ENCODE assay signal across 13 cellular contexts in the genomic region with DNA sequence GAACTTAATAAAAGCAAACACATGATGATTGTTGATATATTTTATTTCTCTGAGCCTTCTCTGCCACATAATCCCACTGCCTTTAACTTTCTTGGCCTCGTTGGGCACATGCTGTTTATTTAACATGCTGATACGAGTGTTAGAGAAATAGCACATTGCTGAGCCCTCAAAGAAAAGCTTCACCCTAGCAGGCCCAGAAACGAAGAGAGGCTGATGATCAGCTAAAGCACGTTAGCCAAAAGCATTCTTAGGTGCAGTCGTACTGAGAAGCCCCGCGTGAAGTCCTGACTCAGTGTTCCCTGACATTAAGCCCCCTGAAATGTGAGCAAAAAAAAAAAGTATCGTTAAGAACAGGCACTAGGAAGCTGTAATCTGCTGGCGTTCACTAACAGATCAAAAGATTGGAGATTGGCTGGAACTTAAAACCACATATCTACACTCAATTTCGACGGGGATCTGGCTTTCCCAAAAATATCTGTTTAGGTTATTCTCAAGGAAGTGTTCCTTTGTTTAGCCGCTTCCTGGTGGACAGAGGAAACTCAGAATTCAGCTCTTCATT.
DNase-seq lines count a peak whose midpoint lies in the region; ATAC-seq and TF ChIP-seq lines count a peak whose summit lies in the region.
"Had no signal": no experiment of that assay in that cellular context is flagged by ENCODE, and none has a peak within 500 bp of the region (broad histone marks: within the 10 kb centered on the region; RNA-seq: fewer than 3 reads in every experiment).

No MANE protein-coding gene starts in this region.

- H3K36me3 ChIP-seq in cardiac muscle cell (peaks cover 3% of the 10 kb centered on the region), SU-DHL-6 (ENCODE audit: low read length) (0 out of 2 replicates have a peak, but pooled peaks cover under 1% of the 10 kb centered on the region), hepatocyte (replicated peaks; ENCODE audit: insufficient read depth, low read depth) (no peaks in the 10 kb centered on the region), stomach smooth muscle (ENCODE audit: control insufficient read depth in 2 of 2, insufficient read depth in 2 of 2, low read length in 2 of 2) (peaks cover 0 to 3% of the 10 kb centered on the region in 2 donors), colonic mucosa (no peaks in the 10 kb centered on the region)

- peak overlapping the region; percentile 24 for H3K9ac ChIP-seq in SU-DHL-6 (ENCODE audit: low read length)
- H3K9ac ChIP-seq in stomach smooth muscle (ENCODE audit: low read length in 2 of 2) = no peak overlapping the region
- H3K9ac ChIP-seq in colonic mucosa (ENCODE audit: low read depth in 2 of 2, low read length in 2 of 2) = no peak overlapping the region

- H3K27ac ChIP-seq in cardiac muscle cell = peak overlapping the region; percentile 74
- H3K27ac ChIP-seq in SU-DHL-6 (ENCODE audit: low read depth, low read length) = peak overlapping the region; percentile 52
- H3K27ac ChIP-seq in hepatocyte = peak overlapping the region; percentile 64
- peak overlapping the region; percentile 24 for H3K27ac ChIP-seq in stomach smooth muscle (ENCODE audit: low read length)
- H3K27ac ChIP-seq in colonic mucosa = no peak overlapping the region

- H3K4me1 ChIP-seq in cardiac muscle cell (ENCODE audit: low read depth) = peaks cover 37% of the 10 kb centered on the region
- peaks cover 9% of the 10 kb centered on the region for H3K4me1 ChIP-seq in hepatocyte (ENCODE audit: insufficient read depth)
- H3K4me1 ChIP-seq in stomach smooth muscle (ENCODE audit: control insufficient read depth, insufficient read depth, low read length) = peaks cover 13% of the 10 kb centered on the region
- H3K4me1 ChIP-seq in colonic mucosa = no peaks in the 10 kb centered on the region

- H3K27me3 ChIP-seq in cardiac muscle cell (no peaks in the 10 kb centered on the region), SU-DHL-6 (ENCODE audit: low read length) (no peaks in the 10 kb centered on the region), hepatocyte (no peaks in the 10 kb centered on the region), stomach smooth muscle (ENCODE audit: control insufficient read depth in 1 of 2, insufficient read depth in 2 of 2, low read length in 2 of 2) (no peaks in the 10 kb centered on the region), colonic mucosa (no peaks in the 10 kb centered on the region)
- H3K27me3 ChIP-seq: dorsolateral prefrontal cortex had no signal

- H3F3A ChIP-seq in SU-DHL-6 (ENCODE audit: insufficient read depth) = no peaks in the 10 kb centered on the region

- no peak for TF ChIP-seq CTCF in cardiac muscle cell (IDR thresholded peaks at IDR 0.05; ENCODE audit: low read depth, low read length)
- TF ChIP-seq CTCF in SU-DHL-6 (IDR thresholded peaks at IDR 0.05; ENCODE audit: insufficient read depth, low read length, poor library complexity, severe bottlenecking) = no peak
- TF ChIP-seq CTCF in hepatocyte (IDR thresholded peaks at IDR 0.05; ENCODE audit: poor library complexity) = no peak
- no peak for TF ChIP-seq CTCF in colonic mucosa (IDR thresholded peaks at IDR 0.05)

- H3K9me2 ChIP-seq in SU-DHL-6 (replicated peaks; ENCODE audit: insufficient read depth, low read length) = no peaks in the 10 kb centered on the region
- no peaks in the 10 kb centered on the region for H3K9me2 ChIP-seq in hepatocyte (replicated peaks; ENCODE audit: insufficient read depth)

- intact Hi-C loops in left ventricle myocardium superior (cut with micrococcal nuclease) = no loop called here
- intact Hi-C loops in colonic mucosa (cut with DNase I) = no loop called here

- H3K4me2 ChIP-seq in SU-DHL-6 (ENCODE audit: low read depth, low read length, poor library complexity, severe bottlenecking) = peak overlapping the region; percentile 44
- H3K4me2 ChIP-seq in hepatocyte = no peak overlapping the region

- DNase-seq in cardiac muscle cell (ENCODE audit: low read depth in 1 of 2, low spot score in 1 of 2) = peak in 1 of 2 donors; percentile 13
- DNase-seq in left ventricle myocardium superior = no peak
- DNase-seq in hepatocyte (ENCODE audit: low spot score) = no peak
- DNase-seq in superior temporal gyrus (ENCODE audit: extremely low spot score) = no peak
- no peak for DNase-seq in colonic mucosa
- DNase-seq: activated CD4-positive, alpha-beta T cell treated with anti-CD3 and anti-CD28 coated beads, Interleukin-2, amount 50 U/mL, for 1 hour; H9; midbrain; T-helper 9 cell had no signal

- H3K4me3 ChIP-seq in cardiac muscle cell (no peak overlapping the region), SU-DHL-6 (ENCODE audit: insufficient read depth, low read length, poor library complexity, severe bottlenecking) (no peak overlapping the region), hepatocyte (no peak overlapping the region), stomach smooth muscle (ENCODE audit: low read length in 2 of 2) (no peak overlapping the region), colonic mucosa (no peak overlapping the region)
- H3K4me3 ChIP-seq: dorsolateral prefrontal cortex had no signal

- 47% methylated on average over 12 of the region's 12 CpGs for WGBS in hepatocyte (ENCODE audit: low lambda C conversion rate, missing lambda C conversion rate)

- H3K79me2 ChIP-seq in SU-DHL-6 (ENCODE audit: insufficient read depth, low read length) (no peaks in the 10 kb centered on the region), hepatocyte (no peaks in the 10 kb centered on the region)

- ATAC-seq in left ventricle myocardium superior = no peak
- no peak for ATAC-seq in HG03135 (IDR thresholded peaks at IDR 0.05; ENCODE audit: unreplicated experiment)

- H2AFZ ChIP-seq in SU-DHL-6 (ENCODE audit: low read depth, low read length, severe bottlenecking) = peak overlapping the region; percentile 4
- H2AFZ ChIP-seq in hepatocyte = no peak overlapping the region

- H4K20me1 ChIP-seq in SU-DHL-6 (ENCODE audit: low read depth, low read length) (no peaks in the 10 kb centered on the region), hepatocyte (ENCODE audit: insufficient read depth, poor library complexity, severe bottlenecking) (no peaks in the 10 kb centered on the region)

- H3K9me3 ChIP-seq in cardiac muscle cell (ENCODE audit: low read depth) = no peaks in the 10 kb centered on the region
- no peaks in the 10 kb centered on the region for H3K9me3 ChIP-seq in SU-DHL-6 (ENCODE audit: insufficient read depth, low read length)
- peaks cover 1% of the 10 kb centered on the region for H3K9me3 ChIP-seq in hepatocyte (ENCODE audit: low read depth)
- no peaks in the 10 kb centered on the region for H3K9me3 ChIP-seq in stomach smooth muscle (ENCODE audit: control insufficient read depth in 2 of 2, low read length in 2 of 2)
- H3K9me3 ChIP-seq in colonic mucosa = no peaks in the 10 kb centered on the region
